27 cellular contexts compared by ENCODE assay signal in the genomic region with DNA sequence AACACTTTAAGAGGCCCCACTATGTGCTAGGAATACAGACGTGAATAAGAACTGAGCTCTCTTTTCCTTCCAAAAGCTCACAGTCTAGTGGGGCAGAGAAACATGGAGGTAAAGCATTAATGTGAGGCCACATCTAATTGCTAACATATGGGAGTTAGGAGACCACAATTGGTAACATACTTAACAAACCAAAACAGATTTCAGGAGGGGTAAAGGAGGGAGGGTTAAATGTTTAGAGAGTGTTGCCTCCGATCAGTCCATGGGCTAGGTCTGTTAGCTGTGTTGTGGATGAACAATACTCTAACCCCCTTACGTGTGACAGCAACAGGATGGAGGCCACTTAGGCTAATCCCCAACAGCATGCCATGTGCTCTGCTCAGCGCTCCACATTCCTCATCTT.
"Had no signal": no experiment of that assay in that cellular context is flagged by ENCODE, and none has a peak within 500 bp of the region (broad histone marks: within the 10 kb centered on the region; RNA-seq: fewer than 3 reads in every experiment).

No MANE protein-coding gene starts in this region.

- H3K27me3 Mint-ChIP-seq: dendritic cell treated with granulocyte-macrophage colony-stimulating factor and Interleukin-4, amounts not matched to agents 40 ng/mL and 50 ng/mL, for 4 days; effector memory CD8-positive, alpha-beta T cell; memory B cell; natural killer cell treated with Interleukin-12 subunit alpha and Interleukin-12 subunit beta and Interleukin-15 and Interleukin-18, amount 100 ng/mL, for 72 hours; stimulated activated memory B cell treated with anti-CD40 and anti-IgM and Interleukin-4, amounts not matched to agents 10 μg/mL and 1 μg/mL and 100 μg/mL, for 72 hours; stimulated activated naive CD8-positive, alpha-beta T cell treated with anti-CD3 and anti-CD28 coated beads, Interleukin-15, Interleukin-2, amounts not matched to agents 100 ng/mL and 50 ng/mL, for 24 hours had no signal

- H3K27me3 ChIP-seq: esophagus muscularis mucosa, heart right ventricle, spleen, tibial artery, upper lobe of left lung, uterus had no signal

- H3K4me1 ChIP-seq: esophagus muscularis mucosa, heart right ventricle, left ventricle myocardium inferior, lower lobe of right lung, parathyroid adenoma, psoas muscle, tibial artery, upper lobe of left lung, uterus had no signal

- H3K4me3 ChIP-seq: esophagus muscularis mucosa, heart right ventricle, left ventricle myocardium inferior, lower lobe of right lung, psoas muscle, spleen, tibial artery, upper lobe of left lung, uterus had no signal

- FAIRE-seq: colon, frontal cortex, kidney had no signal

- H3K27ac Mint-ChIP-seq: dendritic cell treated with granulocyte-macrophage colony-stimulating factor and Interleukin-4, amounts not matched to agents 40 ng/mL and 50 ng/mL, for 4 days; effector memory CD8-positive, alpha-beta T cell; memory B cell; mesothelial cell of epicardium; natural killer cell treated with Interleukin-12 subunit alpha and Interleukin-12 subunit beta and Interleukin-15 and Interleukin-18, amount 100 ng/mL, for 72 hours; stimulated activated memory B cell treated with anti-CD40 and anti-IgM and Interleukin-4, amounts not matched to agents 10 μg/mL and 1 μg/mL and 100 μg/mL, for 72 hours; stimulated activated naive CD8-positive, alpha-beta T cell treated with anti-CD3 and anti-CD28 coated beads, Interleukin-15, Interleukin-2, amounts not matched to agents 100 ng/mL and 50 ng/mL, for 24 hours had no signal

- H3K36me3 ChIP-seq: esophagus muscularis mucosa, heart right ventricle, left ventricle myocardium inferior, lower lobe of right lung, upper lobe of left lung, uterus had no signal

- DNase-seq: effector memory CD8-positive, alpha-beta T cell; heart right ventricle; kidney; left cardiac atrium; left ventricle myocardium inferior; lower lobe of right lung; psoas muscle; retina; spleen; stimulated activated CD4-positive, alpha-beta T cell treated with anti-CD3 and anti-CD28 coated beads, Interleukin-15, amount 100 ng/mL, for 24 hours; stimulated activated CD4-positive, alpha-beta T cell treated with anti-CD3 and anti-CD28 coated beads, Interleukin-1b, Interleukin-23, amount 100 ng/mL, for 48 hours; stimulated activated CD4-positive, alpha-beta T cell treated with anti-CD3 and anti-CD28 coated beads, Interleukin-4, amount 100 ng/mL, for 24 hours; tibial artery; upper lobe of left lung; uterus had no signal

- H3K9me3 Mint-ChIP-seq: dendritic cell treated with granulocyte-macrophage colony-stimulating factor and Interleukin-4, amounts not matched to agents 40 ng/mL and 50 ng/mL, for 4 days; effector memory CD8-positive, alpha-beta T cell; memory B cell; mesothelial cell of epicardium; natural killer cell treated with Interleukin-12 subunit alpha and Interleukin-12 subunit beta and Interleukin-15 and Interleukin-18, amount 100 ng/mL, for 72 hours; stimulated activated memory B cell treated with anti-CD40 and anti-IgM and Interleukin-4, amounts not matched to agents 10 μg/mL and 1 μg/mL and 100 μg/mL, for 72 hours; stimulated activated naive CD8-positive, alpha-beta T cell treated with anti-CD3 and anti-CD28 coated beads, Interleukin-15, Interleukin-2, amounts not matched to agents 100 ng/mL and 50 ng/mL, for 24 hours had no signal

- H3K9ac ChIP-seq: parathyroid adenoma had no signal

- H3K79me2 ChIP-seq: parathyroid adenoma had no signal

- H3K9me3 ChIP-seq: esophagus muscularis mucosa, heart right ventricle, left ventricle myocardium inferior, lower lobe of right lung, psoas muscle, spleen, tibial artery, upper lobe of left lung, uterus had no signal

- ATAC-seq: effector memory CD8-positive, alpha-beta T cell; heart right ventricle; left cardiac atrium; lower lobe of right lung; natural killer cell treated with Interleukin-12 subunit alpha and Interleukin-12 subunit beta and Interleukin-15 and Interleukin-18, amount 100 ng/mL, for 72 hours; psoas muscle; sciatic nerve; stimulated activated memory B cell treated with anti-CD40 and anti-IgM and Interleukin-4, amounts not matched to agents 10 μg/mL and 1 μg/mL and 100 μg/mL, for 72 hours had no signal

- H3K4me1 Mint-ChIP-seq: memory B cell; mesothelial cell of epicardium; stimulated activated memory B cell treated with anti-CD40 and anti-IgM and Interleukin-4, amounts not matched to agents 10 μg/mL and 1 μg/mL and 100 μg/mL, for 72 hours had no signal

- H3K4me3 Mint-ChIP-seq: dendritic cell treated with granulocyte-macrophage colony-stimulating factor and Interleukin-4, amounts not matched to agents 40 ng/mL and 50 ng/mL, for 4 days; effector memory CD8-positive, alpha-beta T cell; memory B cell; mesothelial cell of epicardium; natural killer cell treated with Interleukin-12 subunit alpha and Interleukin-12 subunit beta and Interleukin-15 and Interleukin-18, amount 100 ng/mL, for 72 hours; stimulated activated memory B cell treated with anti-CD40 and anti-IgM and Interleukin-4, amounts not matched to agents 10 μg/mL and 1 μg/mL and 100 μg/mL, for 72 hours; stimulated activated naive CD8-positive, alpha-beta T cell treated with anti-CD3 and anti-CD28 coated beads, Interleukin-15, Interleukin-2, amounts not matched to agents 100 ng/mL and 50 ng/mL, for 24 hours had no signal

- H3K36me3 Mint-ChIP-seq: memory B cell; mesothelial cell of epicardium; natural killer cell treated with Interleukin-12 subunit alpha and Interleukin-12 subunit beta and Interleukin-15 and Interleukin-18, amount 100 ng/mL, for 72 hours; stimulated activated memory B cell treated with anti-CD40 and anti-IgM and Interleukin-4, amounts not matched to agents 10 μg/mL and 1 μg/mL and 100 μg/mL, for 72 hours had no signal

- H3K27ac ChIP-seq: epithelial cell of prostate, esophagus muscularis mucosa, heart right ventricle, left ventricle myocardium inferior, lower lobe of right lung, parathyroid adenoma, psoas muscle, spleen, tibial artery, upper lobe of left lung, uterus had no signal

- H2AFZ ChIP-seq: parathyroid adenoma had no signal
